In genomic region chr1:220123889-220124288, GRCh38 we compare ENCODE assay signal across 11 cellular contexts. TPM values are rescaled to one million over a fixed set of nuclear protein-coding genes. Genes with fewer than 3 reads are reported as not detected.
DNase-seq lines count a peak whose midpoint lies in the region; ATAC-seq and TF ChIP-seq lines count a peak whose summit lies in the region.
"Had no signal": no experiment of that assay in that cellular context is flagged by ENCODE, and none has a peak within 500 bp of the region (broad histone marks: within the 10 kb centered on the region; RNA-seq: fewer than 3 reads in every experiment).

No MANE protein-coding gene starts in this region.

- TF ChIP-seq POLR2A in transverse colon (IDR thresholded peaks at IDR 0.05) (no peak), upper lobe of left lung (IDR thresholded peaks at IDR 0.05) (no peak)

- no peaks in the 10 kb centered on the region for H3K27me3 Mint-ChIP-seq in CD8-positive, alpha-beta T cell (ENCODE audit: low read depth)
- H3K27me3 Mint-ChIP-seq: stimulated activated naive B cell treated with anti-CD40 and anti-IgM and Interleukin-4, amounts not matched to agents 10 μg/mL and 1 μg/mL and 100 μg/mL, for 72 hours; T-helper 17 cell had no signal

- POLR2A ChIA-PET in CD8-positive, alpha-beta T cell (lab: Charles Lee): interaction anchor here (0.6 kb wide), 1 partner anchor 12 kb away, joined by 3 read pairs; no protein-coding TSS in a partner anchor

- intact Hi-C loops in heart right ventricle (cut with DNase I): no loop called here
- intact Hi-C loops in cardiac septum (cut with DNase I): no loop called here
- intact Hi-C loops in transverse colon (cut with DNase I; ENCODE audit: low total_unique reads): no loop called here
- intact Hi-C loops in CD8-positive, alpha-beta T cell (cut with DNase I, micrococcal nuclease): loop anchor here in 1 of 2 experiments (5.0 kb wide), 1 partner anchor 132 kb away; no protein-coding TSS in a partner anchor

- no peak overlapping the region for H3K27ac Mint-ChIP-seq in CD8-positive, alpha-beta T cell
- H3K27ac Mint-ChIP-seq: stimulated activated naive B cell treated with anti-CD40 and anti-IgM and Interleukin-4, amounts not matched to agents 10 μg/mL and 1 μg/mL and 100 μg/mL, for 72 hours had no signal

- TF ChIP-seq EP300 in transverse colon (IDR thresholded peaks at IDR 0.05; ENCODE audit: low read depth) (no peak), upper lobe of left lung (IDR thresholded peaks at IDR 0.05) (no peak)

- H3K27ac ChIP-seq in heart right ventricle: no peak overlapping the region
- peak overlapping the region in 3 of 4 donors; percentile 9 to 91 (median 88) for H3K27ac ChIP-seq in transverse colon
- H3K27ac ChIP-seq in CD8-positive, alpha-beta T cell (ENCODE audit: low read depth, low read length): no peak overlapping the region
- H3K27ac ChIP-seq in upper lobe of left lung: no peak overlapping the region
- H3K27ac ChIP-seq: coronary artery had no signal

- in situ Hi-C loops in transverse colon (cut with MboI; ENCODE audit: low pct_ligation_motif_present in 1 of 4, low pct_unique_long_range_greater_than_20kb in 1 of 4, low sequenced_read_pairs in 3 of 4): no loop called here

- CTCF ChIA-PET in CD8-positive, alpha-beta T cell (lab: Charles Lee): interaction anchor here (1.1 to 1.4 kb wide), 3 partner anchors 11 to 132 kb away, joined by 3 to 4 read pairs (median 3); no protein-coding TSS in a partner anchor

- H3K4me3 Mint-ChIP-seq in CD8-positive, alpha-beta T cell: no peak overlapping the region
- H3K4me3 Mint-ChIP-seq: stimulated activated naive B cell treated with anti-CD40 and anti-IgM and Interleukin-4, amounts not matched to agents 10 μg/mL and 1 μg/mL and 100 μg/mL, for 72 hours; T-helper 17 cell had no signal

- TF ChIP-seq CTCF in heart right ventricle (IDR thresholded peaks at IDR 0.05) (peak in 5 of 9 donors; percentile 11 to 40 (median 22)), choroid plexus epithelial cell (conservative IDR thresholded peaks at IDR 0.05; ENCODE audit: low read depth, low read length) (peak; percentile 53), transverse colon (IDR thresholded peaks at IDR 0.05) (peak; percentile 19 to 38 (median 23)), upper lobe of left lung (IDR thresholded peaks at IDR 0.05) (no peak)
- no peak for TF ChIP-seq CTCF in CD8-positive, alpha-beta T cell (IDR thresholded peaks at IDR 0.05)

- no peak for ATAC-seq in heart right ventricle
- ATAC-seq in CD8-positive, alpha-beta T cell: no peak
- no peak for ATAC-seq in upper lobe of left lung (ENCODE audit: low FRiP score in 2 of 2)
- ATAC-seq: T-helper 17 cell had no signal

- H3K27me3 ChIP-seq in heart right ventricle: no peaks in the 10 kb centered on the region
- H3K27me3 ChIP-seq in transverse colon: no peaks in the 10 kb centered on the region
- no peaks in the 10 kb centered on the region for H3K27me3 ChIP-seq in CD8-positive, alpha-beta T cell (ENCODE audit: insufficient read depth, low read length)
- no peaks in the 10 kb centered on the region for H3K27me3 ChIP-seq in upper lobe of left lung

- no peaks in the 10 kb centered on the region for H3K9me3 Mint-ChIP-seq in CD8-positive, alpha-beta T cell
- H3K9me3 Mint-ChIP-seq: stimulated activated naive B cell treated with anti-CD40 and anti-IgM and Interleukin-4, amounts not matched to agents 10 μg/mL and 1 μg/mL and 100 μg/mL, for 72 hours had no signal

- peaks cover 7% of the 10 kb centered on the region for H3K4me1 Mint-ChIP-seq in CD8-positive, alpha-beta T cell (ENCODE audit: low read depth)

- peaks cover 0 to 50% (median 8%) of the 10 kb centered on the region in 9 donors for H3K36me3 ChIP-seq in heart right ventricle
- peaks cover 0 to 10% (median 5%) of the 10 kb centered on the region in 4 donors for H3K36me3 ChIP-seq in transverse colon
- peaks cover 13% of the 10 kb centered on the region for H3K36me3 ChIP-seq in CD8-positive, alpha-beta T cell (ENCODE audit: insufficient read depth, low read length)
- H3K36me3 ChIP-seq in upper lobe of left lung: peaks cover 0 to 41% (median 11%) of the 10 kb centered on the region in 4 donors

- H3K4me1 ChIP-seq in heart right ventricle (peaks cover 0 to 11% (median 4%) of the 10 kb centered on the region in 9 donors), transverse colon (peaks cover 0 to 53% (median 20%) of the 10 kb centered on the region in 4 donors), upper lobe of left lung (no peaks in the 10 kb centered on the region)
- H3K4me1 ChIP-seq in CD8-positive, alpha-beta T cell (ENCODE audit: insufficient read depth, low read length): no peaks in the 10 kb centered on the region

- H3K4me3 ChIP-seq in heart right ventricle (no peak overlapping the region), choroid plexus epithelial cell (ENCODE audit: low read depth, low read length) (no peak overlapping the region), transverse colon (no peak overlapping the region), upper lobe of left lung (no peak overlapping the region)
- no peak overlapping the region for H3K4me3 ChIP-seq in CD8-positive, alpha-beta T cell (ENCODE audit: low read depth, low read length)
- H3K4me3 ChIP-seq: coronary artery had no signal

- no peak for DNase-seq in heart right ventricle
- DNase-seq in cardiac septum (ENCODE audit: low spot score): no peak
- peak; percentile 2 for DNase-seq in NCI-H345 (lab: John Stamatoyannopoulos, UW)
- no peak for DNase-seq in choroid plexus epithelial cell (ENCODE audit: low read depth)
- DNase-seq in transverse colon: no peak
- no peak for DNase-seq in CD8-positive, alpha-beta T cell
- no peak for DNase-seq in KG1 (lab: John Stamatoyannopoulos, UW)
- DNase-seq in upper lobe of left lung: no peak
- DNase-seq: stimulated activated naive B cell treated with anti-CD40 and anti-IgM and Interleukin-4, amounts not matched to agents 10 μg/mL and 1 μg/mL and 100 μg/mL, for 72 hours; T-helper 17 cell had no signal

- H3K9me3 ChIP-seq in heart right ventricle (no peaks in the 10 kb centered on the region), transverse colon (no peaks in the 10 kb centered on the region), upper lobe of left lung (no peaks in the 10 kb centered on the region)
- H3K9me3 ChIP-seq in CD8-positive, alpha-beta T cell (ENCODE audit: low read length): no peaks in the 10 kb centered on the region

- peaks cover 45% of the 10 kb centered on the region for H3K36me3 Mint-ChIP-seq in CD8-positive, alpha-beta T cell

RNA-seq across cellular contexts. Expression of gene IARS2, which starts 30.0 kb away (rescaled TPM):
- total RNA-seq in heart right ventricle (10 to 100 TPM; 74.9 to 91.9 (median 82.2) TPM), cardiac septum (76.4 TPM), transverse colon (10 to 100 TPM; 46.2 to 87.0 (median 70.8) TPM), upper lobe of left lung (10 to 100 TPM; 17.8 to 66.7 (median 48.8) TPM)
- 10 to 100 TPM; 12.1 to 41.6 TPM for polyA plus RNA-seq in heart right ventricle
- 10 to 100 TPM; 14.4 to 16.2 TPM for total RNA-seq in CD8-positive, alpha-beta T cell

RNA-seq across cellular contexts. Expression of gene BPNT1, which starts 34.3 kb away (rescaled TPM):
- total RNA-seq in heart right ventricle (10 to 100 TPM; 13.8 to 21.0 (median 19.2) TPM), cardiac septum (16.2 TPM), transverse colon (10 to 100 TPM; 17.7 to 73.9 (median 45.7) TPM), upper lobe of left lung (10 to 100 TPM; 14.7 to 23.9 (median 21.7) TPM)
- 10 to 100 TPM in 1 of 2 donors, 1 to 10 TPM in 1; 5.4 to 14.2 TPM for polyA plus RNA-seq in heart right ventricle
- total RNA-seq in CD8-positive, alpha-beta T cell: 1 to 10 TPM; 2.9 to 3.2 TPM

Comparison
In these comparisons a context has a peak if more than half of its experiments do, and no peak if none do; other contexts are left out.
1. H3K27ac ChIP-seq: peak in transverse colon (3 of 4); none in heart right ventricle (0 of 10), CD8-positive, alpha-beta T cell (single experiment) and upper lobe of left lung (0 of 4).
2. CTCF ChIP-seq: peak in heart right ventricle (5 of 9), choroid plexus epithelial cell (single experiment) and transverse colon (5 of 5); none in CD8-positive, alpha-beta T cell (single experiment) and upper lobe of left lung (0 of 6).